In genomic region chr1:42658880-42659337, GRCh38 we compare ENCODE assay signal across 8 cellular contexts. TPM values are rescaled to one million over a fixed set of nuclear protein-coding genes. Genes with fewer than 3 reads are reported as not detected.
DNase-seq lines count a peak whose midpoint lies in the region; ATAC-seq, FAIRE-seq and TF ChIP-seq lines count a peak whose summit lies in the region.

No MANE protein-coding gene starts in this region.

- TF ChIP-seq EP300 in HepG2 (IDR thresholded peaks at IDR 0.05; ENCODE audit: low read depth in 2 of 2, low read length in 2 of 2) = no peak
- no peak for TF ChIP-seq EP300 in HepG2 (CRISPR knock-in tag; IDR thresholded peaks at IDR 0.05; ENCODE audit: borderline replicate concordance)

- CTCF ChIA-PET in Caco-2 (lab: Charles Lee) (interaction anchor here (0.5 to 0.7 kb wide), 2 partner anchors 23 to 72 kb away, joined by 4 to 6 read pairs; partner anchors contain the start of gene YBX1), HepG2 (lab: Yijun Ruan, JAX; ENCODE audit: low intra/inter-chr PET ratio, low total read pairs) (no interaction called here)

- TF ChIP-seq CTCF in Caco-2 (IDR thresholded peaks at IDR 0.05; ENCODE audit: insufficient read depth in 1 of 2, low read depth in 1 of 2, low read length in 1 of 2, severe bottlenecking in 1 of 2, unreplicated experiment in 1 of 2) (no peak), HepG2 (CRISPR knock-in tag; IDR thresholded peaks at IDR 0.05) (no peak), type B pancreatic cell (conservative IDR thresholded peaks at IDR 0.05) (no peak)

- peak overlapping the region; percentile 93 for H3K27ac Mint-ChIP-seq in Caco-2 (ENCODE audit: unreplicated experiment)
- peak overlapping the region; percentile 92 for H3K27ac Mint-ChIP-seq in type B pancreatic cell

- H3K4me3 ChIP-seq in Caco-2 (ENCODE audit: low read depth, low read length) = peak overlapping the region; percentile 88
- H3K4me3 ChIP-seq in HepG2 (replicated peaks in 1 of 3; ENCODE audit: insufficient read depth in 1 of 3, low read depth in 2 of 3, low read length in 3 of 3) = peak overlapping the region; percentile 74 to 98 (median 94)

- H3K27ac ChIP-seq in HepG2 (ENCODE audit: extremely low read length, insufficient read depth, low read length) = peak overlapping the region; percentile 82

- H2AFZ ChIP-seq in HepG2 (ENCODE audit: low read length) = peak overlapping the region; percentile 30

- DNase-seq in Caco-2 (no peak), astrocyte of the hippocampus (ENCODE audit: low read depth, low spot score) (peak; percentile 36), HepG2 (ENCODE audit: low spot score) (no peak), type B pancreatic cell (ENCODE audit: extremely low spot score, unreplicated experiment) (no peak), NCI-H146 treated with DMSO at 0.1 percent for 48 hours (lab: John Stamatoyannopoulos, UW; ENCODE audit: unreplicated experiment) (no peak), NCI-H1092 (lab: John Stamatoyannopoulos, UW) (no peak), SIG-M5 (lab: John Stamatoyannopoulos, UW) (no peak)

- H3K9me3 ChIP-seq in Caco-2 (no peaks in the 10 kb centered on the region), HepG2 (ENCODE audit: low read length) (no peaks in the 10 kb centered on the region)

- TF ChIP-seq POLR2A in HepG2 (IDR thresholded peaks at IDR 0.05; ENCODE audit: insufficient read depth in 1 of 2, low read depth in 2 of 2, low read length in 2 of 2) = no peak

- H3K9ac ChIP-seq in HepG2 (ENCODE audit: insufficient read depth, low read depth, low read length) = peak overlapping the region; percentile 80

- peak overlapping the region; percentile 97 for H3K4me2 ChIP-seq in HepG2 (ENCODE audit: low read depth, low read length)

- no peaks in the 10 kb centered on the region for H3K9me3 Mint-ChIP-seq in Caco-2 (ENCODE audit: unreplicated experiment)
- no peaks in the 10 kb centered on the region for H3K9me3 Mint-ChIP-seq in type B pancreatic cell

- H3K27me3 ChIP-seq in Caco-2 (replicated peaks; ENCODE audit: control insufficient read depth, insufficient read depth, low read length) (no peaks in the 10 kb centered on the region), HepG2 (ENCODE audit: control insufficient read depth in 1 of 2, insufficient read depth in 2 of 2, low read length in 2 of 2) (peaks cover 0 to 4% of the 10 kb centered on the region in 2 experiments; a peak in 1 of 5 replicates)

- H3K79me2 ChIP-seq in HepG2 (ENCODE audit: insufficient read depth, low read length) = peaks cover 30% of the 10 kb centered on the region

- 0% methylated on average over 10 of the region's 19 CpGs for WGBS in HepG2 (ENCODE audit: low lambda C conversion rate)

- intact Hi-C loops in Caco-2 (cut with micrococcal nuclease; ENCODE audit: unreplicated experiment) (loop anchor here (1.0 kb wide), 1 partner anchor 23 kb away; the partner anchor contains the start of gene YBX1), HepG2 (cut with micrococcal nuclease; ENCODE audit: unreplicated experiment) (loop anchor here (2.0 kb wide), 1 partner anchor 24 kb away; the partner anchor contains the start of gene YBX1)

- peaks cover 6% of the 10 kb centered on the region for H3K4me1 Mint-ChIP-seq in Caco-2 (ENCODE audit: low read depth, unreplicated experiment)
- peaks cover 7% of the 10 kb centered on the region for H3K4me1 Mint-ChIP-seq in type B pancreatic cell (ENCODE audit: unreplicated experiment)

- no peak for TF ChIP-seq RAD21 in HepG2 (CRISPR knock-in tag; IDR thresholded peaks at IDR 0.05)

- H3K4me3 Mint-ChIP-seq in Caco-2 (ENCODE audit: unreplicated experiment) = peak overlapping the region; percentile 99
- peak overlapping the region; percentile 95 for H3K4me3 Mint-ChIP-seq in type B pancreatic cell

- H3K27me3 Mint-ChIP-seq in Caco-2 (ENCODE audit: insufficient read depth, unreplicated experiment) (no peaks in the 10 kb centered on the region), type B pancreatic cell (no peaks in the 10 kb centered on the region)

- H4K20me1 ChIP-seq in HepG2 (ENCODE audit: insufficient read depth, low read length) = no peaks in the 10 kb centered on the region

- in situ Hi-C loops in HepG2 (cut with HindIII; ENCODE audit: extremely low pct_ligation_motif_present, low pct_unique_long_range_greater_than_20kb) = no loop called here

- peak; percentile 6 for ATAC-seq in HG03280 (IDR thresholded peaks at IDR 0.05; ENCODE audit: unreplicated experiment)
- peak; percentile 38 for ATAC-seq in HepG2

- POLR2A ChIA-PET in Caco-2 (lab: Charles Lee) = interaction anchor here (0.6 to 1.4 kb wide), 2 partner anchors 24 to 108 kb away, joined by 3 to 17 read pairs; partner anchors contain the start of genes C1orf50, P3H1 and YBX1
- POLR2A ChIA-PET in HepG2 (lab: Yijun Ruan, JAX) = interaction anchor here (1.2 to 2.4 kb wide), 3 partner anchors 17 to 87 kb away, joined by 4 to 51 read pairs (median 4); partner anchors contain the start of gene YBX1

- FAIRE-seq in HepG2 (lab: Jason Lieb, UNC) = no peak

- H3K4me1 ChIP-seq in Caco-2 (peaks cover 4% of the 10 kb centered on the region; the same call in 1 of the 2 replicates), HepG2 (ENCODE audit: insufficient read depth, low read length) (peaks cover 38% of the 10 kb centered on the region)

- H3K36me3 Mint-ChIP-seq in Caco-2 (ENCODE audit: insufficient read depth, unreplicated experiment) = peaks cover 30% of the 10 kb centered on the region
- peaks cover 14% of the 10 kb centered on the region for H3K36me3 Mint-ChIP-seq in type B pancreatic cell

- H3K36me3 ChIP-seq in Caco-2 (ENCODE audit: control insufficient read depth, insufficient read depth, low read length) (0 out of 2 replicates have a peak, but pooled peaks cover 1% of the 10 kb centered on the region), HepG2 (replicated peaks in 1 of 2; ENCODE audit: control insufficient read depth in 1 of 2, insufficient read depth in 2 of 2, low read length in 2 of 2) (peaks cover 3 to 13% of the 10 kb centered on the region in 2 experiments; a peak in 4 of 5 replicates)

- BruUV-seq in Caco-2 (replicated peaks; lab: Mats Ljungman, UMichigan) (no TSS peak), HepG2 (replicated peaks; lab: Mats Ljungman, UMichigan) (no TSS peak)

TF ChIP-seq in HepG2, 621 proteins besides CTCF, POLR2A, EP300 and RAD21 (continues in another document):
- TF ChIP-seq POLR2AphosphoS2 (IDR thresholded peaks at IDR 0.05; ENCODE audit: low read depth, low read length) (no peak), ZNF549 (CRISPR knock-in tag; IDR thresholded peaks at IDR 0.05) (no peak), ZSCAN20 (CRISPR knock-in tag; IDR thresholded peaks at IDR 0.05; ENCODE audit: borderline replicate concordance) (0 out of 2 replicates have a peak, but pooled peaks have one; percentile 27)

RNA-seq across cellular contexts. Expression of gene PPIH, which starts 0.7 kb away (rescaled TPM):
- 54.7 and 58.2 TPM in 2 replicates for total RNA-seq in Caco-2 (2022)
- 72.6 and 93.3 TPM in 2 replicates for total RNA-seq in HepG2 (2016; rRNA removed; fragmentation: Illumina TruSeq; extraction: Trizol)
- total RNA-seq in HepG2 (2016; cell fraction: cytosol; rRNA removed; fragmentation: Illumina TruSeq; extraction: Trizol; ENCODE audit: low read depth) = 20.2 and 21.3 TPM in 2 replicates
- total RNA-seq in HepG2 (2016; cell fraction: insoluble cytoplasmic fraction; rRNA removed; fragmentation: Illumina TruSeq; extraction: Trizol) = 76.3 and 109 TPM in 2 replicates
- 24.6 and 26.1 TPM in 2 replicates for total RNA-seq in HepG2 (2016; cell fraction: membrane; rRNA removed; fragmentation: Illumina TruSeq; extraction: Trizol)
- 37.4 and 40.5 TPM in 2 replicates for total RNA-seq in HepG2 (2016; cell fraction: nucleus; rRNA removed; fragmentation: Illumina TruSeq; extraction: Trizol)
- polyA plus RNA-seq in HepG2 (2011; rRNA removed) = 18.7 and 29.9 TPM in 2 replicates
- 22.9 and 28.2 TPM in 2 replicates for polyA plus RNA-seq in HepG2 (2011; cell fraction: cytosol; rRNA removed)
- polyA plus RNA-seq in HepG2 (2011; cell fraction: nucleus; rRNA removed) = 14.9 TPM in 2 replicates
- polyA plus RNA-seq in HepG2 (2012) = 11.7 and 27.7 TPM in 2 replicates
- 19.5 and 21.5 TPM in 2 replicates for polyA plus RNA-seq in HepG2 (2016; cell fraction: cytosol; fragmentation: Illumina TruSeq; extraction: Trizol; ENCODE audit: low read depth)
- polyA plus RNA-seq in HepG2 (2016; cell fraction: insoluble cytoplasmic fraction; fragmentation: Illumina TruSeq; extraction: Trizol; ENCODE audit: low read depth) = 116 and 122 TPM in 2 replicates
- 20.9 and 23.8 TPM in 2 replicates for polyA plus RNA-seq in HepG2 (2016; cell fraction: membrane; fragmentation: Illumina TruSeq; extraction: Trizol; ENCODE audit: low read depth)
- polyA plus RNA-seq in HepG2 (2016; cell fraction: nucleus; fragmentation: Illumina TruSeq; extraction: Trizol; ENCODE audit: insufficient read depth, low read depth) = 53.7 and 57.5 TPM in 2 replicates
- 10.2 and 39.1 TPM in 2 replicates for polyA minus RNA-seq in HepG2 (2011; rRNA and poly(A)+ RNA removed; ENCODE audit: low replicate concordance)
- 5.0 and 11.2 TPM in 2 replicates for polyA minus RNA-seq in HepG2 (2011; cell fraction: cytosol; rRNA and poly(A)+ RNA removed)
- polyA minus RNA-seq in HepG2 (2011; cell fraction: nucleus; rRNA and poly(A)+ RNA removed) = 20.1 and 20.9 TPM in 2 replicates
- 42.5 and 58.9 TPM in 2 replicates for total RNA-seq in type B pancreatic cell (ENCODE audit: low replicate concordance)

RNA-seq across cellular contexts. Expression of gene YBX1, which starts 23.3 kb away (rescaled TPM):
- total RNA-seq in Caco-2 (2022) (567 and 622 TPM in 2 replicates), HepG2 (2016; rRNA removed; fragmentation: Illumina TruSeq; extraction: Trizol) (500 and 628 TPM in 2 replicates), type B pancreatic cell (ENCODE audit: low replicate concordance) (508 and 709 TPM in 2 replicates)
- 2,635 and 2,855 TPM in 2 replicates for total RNA-seq in HepG2 (2016; cell fraction: cytosol; rRNA removed; fragmentation: Illumina TruSeq; extraction: Trizol; ENCODE audit: low read depth)
- total RNA-seq in HepG2 (2016; cell fraction: insoluble cytoplasmic fraction; rRNA removed; fragmentation: Illumina TruSeq; extraction: Trizol) = 446 and 624 TPM in 2 replicates
- 2,272 and 2,458 TPM in 2 replicates for total RNA-seq in HepG2 (2016; cell fraction: membrane; rRNA removed; fragmentation: Illumina TruSeq; extraction: Trizol)
- 173 and 199 TPM in 2 replicates for total RNA-seq in HepG2 (2016; cell fraction: nucleus; rRNA removed; fragmentation: Illumina TruSeq; extraction: Trizol)
- 228 and 339 TPM in 2 replicates for polyA plus RNA-seq in HepG2 (2011; rRNA removed)
- polyA plus RNA-seq in HepG2 (2011; cell fraction: cytosol; rRNA removed) = 382 and 398 TPM in 2 replicates
- 111 and 112 TPM in 2 replicates for polyA plus RNA-seq in HepG2 (2011; cell fraction: nucleus; rRNA removed)
- polyA plus RNA-seq in HepG2 (2012) = 423 and 572 TPM in 2 replicates
- polyA plus RNA-seq in HepG2 (2016; cell fraction: cytosol; fragmentation: Illumina TruSeq; extraction: Trizol; ENCODE audit: low read depth) = 6,320 and 6,728 TPM in 2 replicates
- 864 and 1,004 TPM in 2 replicates for polyA plus RNA-seq in HepG2 (2016; cell fraction: insoluble cytoplasmic fraction; fragmentation: Illumina TruSeq; extraction: Trizol; ENCODE audit: low read depth)
- polyA plus RNA-seq in HepG2 (2016; cell fraction: membrane; fragmentation: Illumina TruSeq; extraction: Trizol; ENCODE audit: low read depth) = 4,286 and 4,875 TPM in 2 replicates
- 505 and 511 TPM in 2 replicates for polyA plus RNA-seq in HepG2 (2016; cell fraction: nucleus; fragmentation: Illumina TruSeq; extraction: Trizol; ENCODE audit: insufficient read depth, low read depth)
- 85.6 and 223 TPM in 2 replicates for polyA minus RNA-seq in HepG2 (2011; rRNA and poly(A)+ RNA removed; ENCODE audit: low replicate concordance)
- polyA minus RNA-seq in HepG2 (2011; cell fraction: cytosol; rRNA and poly(A)+ RNA removed) = 140 and 193 TPM in 2 replicates
- polyA minus RNA-seq in HepG2 (2011; cell fraction: nucleus; rRNA and poly(A)+ RNA removed) = 69.1 and 71.2 TPM in 2 replicates
